Comparison of ENCODE assay signal across 8 cellular contexts in genomic region chr16:11852092-11852809, GRCh38. TPM values are rescaled to one million over a fixed set of nuclear protein-coding genes. Genes with fewer than 3 reads are reported as not detected.
DNase-seq lines count a peak whose midpoint lies in the region; ATAC-seq lines count a peak whose summit lies in the region.

No MANE protein-coding gene starts in this region.

- ATAC-seq in stimulated activated naive B cell treated with anti-CD40 and anti-IgM and Interleukin-4, amounts not matched to agents 10 μg/mL and 1 μg/mL and 100 μg/mL, for 72 hours (replicated peaks): no peak
- ATAC-seq in GM18502 (IDR thresholded peaks at IDR 0.05; ENCODE audit: poor library complexity, unreplicated experiment) (no peak), GM21390 (IDR thresholded peaks at IDR 0.05; ENCODE audit: unreplicated experiment) (no peak), GM21619 (IDR thresholded peaks at IDR 0.05; ENCODE audit: unreplicated experiment) (no peak)

- DNase-seq in activated naive CD4-positive, alpha-beta T cell treated with anti-CD3 and anti-CD28 coated beads for 36 hours: no peak
- no peak for DNase-seq in activated naive CD4-positive, alpha-beta T cell treated with anti-CD3 and anti-CD28 coated beads, Interleukin-2, amount 50 U/mL, for 16 hours
- no peak for DNase-seq in activated CD4-positive, alpha-beta memory T cell treated with anti-CD3 and anti-CD28 coated beads for 36 hours
- no peak for DNase-seq in iPS DF 6.9 (ENCODE audit: low read depth, low spot score)
- DNase-seq in stimulated activated naive B cell treated with anti-CD40 and anti-IgM and Interleukin-4, amounts not matched to agents 10 μg/mL and 1 μg/mL and 100 μg/mL, for 72 hours: no peak

- no peaks in the 10 kb centered on the region for H3K27me3 Mint-ChIP-seq in activated naive CD4-positive, alpha-beta T cell treated with anti-CD3 and anti-CD28 coated beads for 36 hours (ENCODE audit: low read depth)
- no peaks in the 10 kb centered on the region for H3K27me3 Mint-ChIP-seq in activated CD4-positive, alpha-beta memory T cell treated with anti-CD3 and anti-CD28 coated beads for 36 hours
- no peaks in the 10 kb centered on the region for H3K27me3 Mint-ChIP-seq in stimulated activated naive B cell treated with anti-CD40 and anti-IgM and Interleukin-4, amounts not matched to agents 10 μg/mL and 1 μg/mL and 100 μg/mL, for 72 hours

- H3K9me3 Mint-ChIP-seq in activated naive CD4-positive, alpha-beta T cell treated with anti-CD3 and anti-CD28 coated beads for 36 hours: no peaks in the 10 kb centered on the region
- no peaks in the 10 kb centered on the region for H3K9me3 Mint-ChIP-seq in activated CD4-positive, alpha-beta memory T cell treated with anti-CD3 and anti-CD28 coated beads for 36 hours
- H3K9me3 Mint-ChIP-seq in stimulated activated naive B cell treated with anti-CD40 and anti-IgM and Interleukin-4, amounts not matched to agents 10 μg/mL and 1 μg/mL and 100 μg/mL, for 72 hours: no peaks in the 10 kb centered on the region

- no peaks in the 10 kb centered on the region for H3K4me1 ChIP-seq in iPS DF 6.9 (ENCODE audit: control insufficient read depth, insufficient read depth, low read length)

- no peak overlapping the region for H3K27ac ChIP-seq in iPS DF 6.9 (ENCODE audit: low read length)

- POLR2A ChIA-PET in activated CD4-positive, alpha-beta memory T cell treated with anti-CD3 and anti-CD28 coated beads for 36 hours (lab: Charles Lee): interaction anchor here (1.2 to 1.4 kb wide), 4 partner anchors 66 to 216 kb away, joined by 3 to 5 read pairs (median 3); partner anchors contain the start of gene TXNDC11

- peak overlapping the region; percentile 98 for H3K4me3 Mint-ChIP-seq in activated naive CD4-positive, alpha-beta T cell treated with anti-CD3 and anti-CD28 coated beads for 36 hours
- peak overlapping the region; percentile 94 for H3K4me3 Mint-ChIP-seq in activated CD4-positive, alpha-beta memory T cell treated with anti-CD3 and anti-CD28 coated beads for 36 hours
- peak overlapping the region; percentile 94 to 97 for H3K4me3 Mint-ChIP-seq in stimulated activated naive B cell treated with anti-CD40 and anti-IgM and Interleukin-4, amounts not matched to agents 10 μg/mL and 1 μg/mL and 100 μg/mL, for 72 hours

- CTCF ChIA-PET in activated naive CD4-positive, alpha-beta T cell treated with anti-CD3 and anti-CD28 coated beads for 36 hours (lab: Charles Lee): interaction anchor here (0.6 to 1.0 kb wide), 2 partner anchors 215 to 280 kb away, joined by 4 read pairs; no protein-coding TSS in a partner anchor
- CTCF ChIA-PET in activated CD4-positive, alpha-beta memory T cell treated with anti-CD3 and anti-CD28 coated beads for 36 hours (lab: Charles Lee): interaction anchor here (1.0 to 2.6 kb wide), 3 partner anchors 55 to 216 kb away, joined by 4 to 14 read pairs (median 8); partner anchors contain the start of gene ZC3H7A

- no CpG with 5 or more reads among the region's 33 CpGs for WGBS in iPS DF 6.9 (ENCODE audit: insufficient coverage, insufficient read length)

- no peaks in the 10 kb centered on the region for H3K9me3 ChIP-seq in iPS DF 6.9 (ENCODE audit: control insufficient read depth, insufficient read depth, low read length)

- intact Hi-C loops in activated naive CD4-positive, alpha-beta T cell treated with anti-CD3 and anti-CD28 coated beads for 36 hours (cut with micrococcal nuclease): no loop called here
- intact Hi-C loops in activated CD4-positive, alpha-beta memory T cell treated with anti-CD3 and anti-CD28 coated beads for 36 hours (cut with micrococcal nuclease): loop anchor here (5.0 kb wide), 2 partner anchors 125 to 215 kb away; partner anchors contain the start of gene SNX29

- peaks cover 64% of the 10 kb centered on the region for H3K4me1 Mint-ChIP-seq in activated naive CD4-positive, alpha-beta T cell treated with anti-CD3 and anti-CD28 coated beads for 36 hours (ENCODE audit: low read depth)
- H3K4me1 Mint-ChIP-seq in activated CD4-positive, alpha-beta memory T cell treated with anti-CD3 and anti-CD28 coated beads for 36 hours (ENCODE audit: low read depth): peaks cover 55% of the 10 kb centered on the region
- H3K4me1 Mint-ChIP-seq in stimulated activated naive B cell treated with anti-CD40 and anti-IgM and Interleukin-4, amounts not matched to agents 10 μg/mL and 1 μg/mL and 100 μg/mL, for 72 hours: peaks cover 22 to 62% of the 10 kb centered on the region in 2 donors

- peaks cover 9% of the 10 kb centered on the region for H3K36me3 ChIP-seq in iPS DF 6.9 (ENCODE audit: control insufficient read depth, insufficient read depth, low read length)

- peak overlapping the region; percentile 88 for H3K4me3 ChIP-seq in iPS DF 6.9 (ENCODE audit: low read length)

- no peaks in the 10 kb centered on the region for H3K27me3 ChIP-seq in iPS DF 6.9 (ENCODE audit: control insufficient read depth, insufficient read depth, low read length)

- peaks cover 53% of the 10 kb centered on the region for H3K36me3 Mint-ChIP-seq in activated naive CD4-positive, alpha-beta T cell treated with anti-CD3 and anti-CD28 coated beads for 36 hours (ENCODE audit: low read depth)
- H3K36me3 Mint-ChIP-seq in activated CD4-positive, alpha-beta memory T cell treated with anti-CD3 and anti-CD28 coated beads for 36 hours: peaks cover 44% of the 10 kb centered on the region
- H3K36me3 Mint-ChIP-seq in stimulated activated naive B cell treated with anti-CD40 and anti-IgM and Interleukin-4, amounts not matched to agents 10 μg/mL and 1 μg/mL and 100 μg/mL, for 72 hours: peaks cover 32 to 57% of the 10 kb centered on the region in 2 donors

- peak overlapping the region; percentile 90 for H3K27ac Mint-ChIP-seq in activated naive CD4-positive, alpha-beta T cell treated with anti-CD3 and anti-CD28 coated beads for 36 hours
- peak overlapping the region; percentile 89 for H3K27ac Mint-ChIP-seq in activated CD4-positive, alpha-beta memory T cell treated with anti-CD3 and anti-CD28 coated beads for 36 hours
- H3K27ac Mint-ChIP-seq in stimulated activated naive B cell treated with anti-CD40 and anti-IgM and Interleukin-4, amounts not matched to agents 10 μg/mL and 1 μg/mL and 100 μg/mL, for 72 hours: peak overlapping the region; percentile 95

RNA-seq across cellular contexts. Expression of gene RSL1D1, which starts 0.9 kb away (rescaled TPM):
- 100 to 1,000 TPM; 354 to 365 TPM for total RNA-seq in activated naive CD4-positive, alpha-beta T cell treated with anti-CD3 and anti-CD28 coated beads for 36 hours
- 100 to 1,000 TPM; 287 to 296 TPM for total RNA-seq in activated CD4-positive, alpha-beta memory T cell treated with anti-CD3 and anti-CD28 coated beads for 36 hours

RNA-seq across cellular contexts. Expression of gene ZC3H7A, which starts 55.2 kb away (rescaled TPM):
- total RNA-seq in activated naive CD4-positive, alpha-beta T cell treated with anti-CD3 and anti-CD28 coated beads for 36 hours: 100 to 1,000 TPM; 123 to 127 TPM
- 10 to 100 TPM; 65.1 to 75.5 TPM for total RNA-seq in activated CD4-positive, alpha-beta memory T cell treated with anti-CD3 and anti-CD28 coated beads for 36 hours
